Comparison of ENCODE assay signal across 8 cellular contexts in the genomic region with DNA sequence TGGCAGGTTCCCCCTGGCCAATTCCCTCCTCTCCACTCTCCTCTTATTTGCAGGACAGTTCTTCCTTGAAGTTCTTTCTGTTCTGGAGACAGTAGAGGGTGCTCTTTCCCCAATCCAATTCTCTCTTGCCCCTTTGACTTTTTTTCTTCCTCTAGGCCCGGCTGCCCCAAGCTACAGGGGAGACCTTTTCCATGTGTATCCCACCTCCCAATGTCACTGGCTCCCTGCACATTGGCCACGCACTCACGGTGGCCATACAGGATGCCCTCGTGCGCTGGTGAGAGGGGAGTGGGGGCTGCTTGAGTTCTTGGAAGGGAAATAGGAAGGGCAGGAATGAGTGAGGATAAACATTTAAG. TPM values are rescaled to one million over a fixed set of nuclear protein-coding genes. Genes with fewer than 3 reads are reported as not detected.
DNase-seq lines count a peak whose midpoint lies in the region; ATAC-seq and TF ChIP-seq lines count a peak whose summit lies in the region.

No MANE protein-coding gene starts in this region.

- CTCF ChIA-PET in activated CD4-positive, alpha-beta memory T cell treated with anti-CD3 and anti-CD28 coated beads, Interleukin-2, amount 10 ng/mL, durations not matched to agents 7 days and 5 days (lab: Charles Lee): interaction anchor here (0.6 to 4.6 kb wide), 21 partner anchors 9 to 233 kb away, joined by 3 to 70 read pairs (median 4); no protein-coding TSS in a partner anchor

- no peaks in the 10 kb centered on the region for H3K27me3 ChIP-seq in neural cell (ENCODE audit: insufficient read depth, low read depth, low read length)

- no peak overlapping the region for H3K27ac ChIP-seq in neural cell (ENCODE audit: low read length)

- H3K27me3 Mint-ChIP-seq in activated CD4-positive, alpha-beta memory T cell treated with anti-CD3 and anti-CD28 coated beads, Interleukin-2, amount 10 ng/mL, durations not matched to agents 7 days and 5 days: no peaks in the 10 kb centered on the region

- H3K4me3 ChIP-seq in neural cell (ENCODE audit: low read length): no peak overlapping the region

- peaks cover 35% of the 10 kb centered on the region for H3K36me3 Mint-ChIP-seq in activated CD4-positive, alpha-beta memory T cell treated with anti-CD3 and anti-CD28 coated beads, Interleukin-2, amount 10 ng/mL, durations not matched to agents 7 days and 5 days (ENCODE audit: low read depth)

- H3K4me1 Mint-ChIP-seq in activated CD4-positive, alpha-beta memory T cell treated with anti-CD3 and anti-CD28 coated beads, Interleukin-2, amount 10 ng/mL, durations not matched to agents 7 days and 5 days: peaks cover 26% of the 10 kb centered on the region

- no peaks in the 10 kb centered on the region for H3F3A ChIP-seq in neural cell (ENCODE audit: insufficient read depth, low read length, poor library complexity, severe bottlenecking)

- no peak overlapping the region for H2AFZ ChIP-seq in neural cell (ENCODE audit: low read depth, low read length)

- no peak for ATAC-seq in GM21360 (IDR thresholded peaks at IDR 0.05; ENCODE audit: unreplicated experiment)

- H3K9me2 ChIP-seq in neural cell (ENCODE audit: insufficient read depth, low read length): no peaks in the 10 kb centered on the region

- TF ChIP-seq CTCF in GM10266 (IDR thresholded peaks at IDR 0.05; ENCODE audit: control insufficient read depth, insufficient read depth, low read depth, missing control alignments): peak; percentile 64
- peak; percentile 71 for TF ChIP-seq CTCF in neural cell (IDR thresholded peaks at IDR 0.05; ENCODE audit: poor library complexity, severe bottlenecking)

- no peak for TF ChIP-seq EP300 in neural cell (conservative IDR thresholded peaks at IDR 0.05; ENCODE audit: poor library complexity, severe bottlenecking)

- H3K27ac Mint-ChIP-seq in activated CD4-positive, alpha-beta memory T cell treated with anti-CD3 and anti-CD28 coated beads, Interleukin-2, amount 10 ng/mL, durations not matched to agents 7 days and 5 days: peak overlapping the region; percentile 27

- no peaks in the 10 kb centered on the region for H4K20me1 ChIP-seq in neural cell (ENCODE audit: insufficient read depth)

- H3K4me3 Mint-ChIP-seq in activated CD4-positive, alpha-beta memory T cell treated with anti-CD3 and anti-CD28 coated beads, Interleukin-2, amount 10 ng/mL, durations not matched to agents 7 days and 5 days: peak overlapping the region; percentile 87

- no peak overlapping the region for H3K4me2 ChIP-seq in neural cell (ENCODE audit: low read length)

- no peak overlapping the region for H3K9ac ChIP-seq in neural cell (ENCODE audit: low read length)

- DNase-seq in AG08395 (ENCODE audit: low spot score): peak; percentile 89
- peak; percentile 87 for DNase-seq in GM10266 (ENCODE audit: extremely low spot score)
- DNase-seq in NCI-H2171 treated with DMSO at 0.1 percent for 48 hours (lab: John Stamatoyannopoulos, UW): peak; percentile 50
- DNase-seq in activated CD4-positive, alpha-beta memory T cell treated with anti-CD3 and anti-CD28 coated beads, Interleukin-2, amount 10 ng/mL, durations not matched to agents 7 days and 5 days: no peak
- DNase-seq in fibroblast of the conjunctiva (ENCODE audit: low read depth): peak; percentile 67
- DNase-seq in KG1 (lab: John Stamatoyannopoulos, UW): no peak

- peak; percentile 70 for TF ChIP-seq RAD21 in neural cell (conservative IDR thresholded peaks at IDR 0.05)

- no peaks in the 10 kb centered on the region for H3K79me2 ChIP-seq in neural cell (replicated peaks; ENCODE audit: insufficient read depth, low read length)

- H3K36me3 ChIP-seq in neural cell (ENCODE audit: insufficient read depth, low read length): peaks cover 7% of the 10 kb centered on the region

- H3K9me3 Mint-ChIP-seq in activated CD4-positive, alpha-beta memory T cell treated with anti-CD3 and anti-CD28 coated beads, Interleukin-2, amount 10 ng/mL, durations not matched to agents 7 days and 5 days: no peaks in the 10 kb centered on the region

- H3K9me3 ChIP-seq in neural cell (ENCODE audit: low read length): no peaks in the 10 kb centered on the region

- POLR2A ChIA-PET in activated CD4-positive, alpha-beta memory T cell treated with anti-CD3 and anti-CD28 coated beads, Interleukin-2, amount 10 ng/mL, durations not matched to agents 7 days and 5 days (lab: Charles Lee): interaction anchor here (0.9 to 1.6 kb wide), 3 partner anchors 25 to 175 kb away, joined by 3 to 4 read pairs (median 3); no protein-coding TSS in a partner anchor

TF ChIP-seq in neural cell, 6 proteins besides CTCF, POLR2A, EP300 and RAD21:
- TF ChIP-seq TAF1 (IDR thresholded peaks at IDR 0.05; ENCODE audit: low read depth) (no peak), SMC3 (conservative IDR thresholded peaks at IDR 0.05; ENCODE audit: poor library complexity) (peak; percentile 76)

RNA-seq across cellular contexts. Expression of gene VARS2, which starts 1.5 kb away (rescaled TPM):
- total RNA-seq in activated CD4-positive, alpha-beta memory T cell treated with anti-CD3 and anti-CD28 coated beads, Interleukin-2, amount 10 ng/mL, durations not matched to agents 7 days and 5 days: 10 to 100 TPM; 33.6 to 37.0 TPM
- polyA plus RNA-seq in neural cell: 93.4 and 125 TPM in 2 replicates
- 35.2 and 36.0 TPM in 2 replicates for polyA minus RNA-seq in neural cell

RNA-seq across cellular contexts. Expression of gene GTF2H4, which starts 7.6 kb away (rescaled TPM):
- 10 to 100 TPM; 25.6 to 26.4 TPM for total RNA-seq in activated CD4-positive, alpha-beta memory T cell treated with anti-CD3 and anti-CD28 coated beads, Interleukin-2, amount 10 ng/mL, durations not matched to agents 7 days and 5 days
- polyA plus RNA-seq in neural cell: 87.7 and 101 TPM in 2 replicates
- 45.0 and 47.0 TPM in 2 replicates for polyA minus RNA-seq in neural cell

RNA-seq across cellular contexts. Expression of gene SFTA2, which starts 16.4 kb away (rescaled TPM):
- not detected for total RNA-seq in activated CD4-positive, alpha-beta memory T cell treated with anti-CD3 and anti-CD28 coated beads, Interleukin-2, amount 10 ng/mL, durations not matched to agents 7 days and 5 days
- not detected in 2 replicates for polyA plus RNA-seq in neural cell
- not detected in 2 replicates for polyA minus RNA-seq in neural cell

RNA-seq across cellular contexts. Expression of gene MUCL3, which starts 25.2 kb away (rescaled TPM):
- not detected for total RNA-seq in activated CD4-positive, alpha-beta memory T cell treated with anti-CD3 and anti-CD28 coated beads, Interleukin-2, amount 10 ng/mL, durations not matched to agents 7 days and 5 days
- not detected in 2 replicates for polyA plus RNA-seq in neural cell
- polyA minus RNA-seq in neural cell: not detected in 2 replicates

RNA-seq across cellular contexts. Expression of gene DDR1, which starts 31.2 kb away (rescaled TPM):
- total RNA-seq in activated CD4-positive, alpha-beta memory T cell treated with anti-CD3 and anti-CD28 coated beads, Interleukin-2, amount 10 ng/mL, durations not matched to agents 7 days and 5 days: 1 to 10 TPM; 1.8 to 3.2 TPM
- 196 and 250 TPM in 2 replicates for polyA plus RNA-seq in neural cell
- polyA minus RNA-seq in neural cell: 265 and 314 TPM in 2 replicates

Comparison
In these comparisons a context has a peak if more than half of its experiments do, and no peak if none do; other contexts are left out.
1. DNase-seq: peak in AG08395 (single experiment), GM10266 (single experiment), NCI-H2171 treated with DMSO at 0.1 percent for 48 hours (single experiment) and fibroblast of the conjunctiva (single experiment); none in activated CD4-positive, alpha-beta memory T cell treated with anti-CD3 and anti-CD28 coated beads, Interleukin-2, amount 10 ng/mL, durations not matched to agents 7 days and 5 days (single experiment) and KG1 (single experiment).